23 cellular contexts compared by ENCODE assay signal in genomic region chr14:80404413-80404812, GRCh38.
"Had no signal": no experiment of that assay in that cellular context is flagged by ENCODE, and none has a peak within 500 bp of the region (broad histone marks: within the 10 kb centered on the region; RNA-seq: fewer than 3 reads in every experiment).

No MANE protein-coding gene starts in this region.

- H3K4me3 Mint-ChIP-seq: activated B cell treated with CpG ODN at 0.5 μM for 24 hours; activated CD4-positive, alpha-beta memory T cell treated with anti-CD3 and anti-CD28 coated beads for 36 hours; activated CD4-positive, alpha-beta T cell treated with anti-CD3 and anti-CD28 coated beads, Interleukin-2, amount 10 ng/mL, durations not matched to agents 7 days and 5 days; activated naive CD8-positive, alpha-beta T cell treated with anti-CD3 and anti-CD28 coated beads, Interleukin-2, amount 50 U/mL, for 24 hours; activated T-cell treated with anti-CD3 and anti-CD28 coated beads, Interleukin-2, amount 50 U/mL, for 4 hours; central memory CD8-positive, alpha-beta T cell; T-helper 17 cell had no signal

- H3K36me3 Mint-ChIP-seq: activated CD4-positive, alpha-beta memory T cell treated with anti-CD3 and anti-CD28 coated beads for 36 hours; activated naive CD4-positive, alpha-beta T cell treated with anti-CD3 and anti-CD28 coated beads, Interleukin-2, amount 50 U/mL, for 72 hours had no signal

- H3K9me3 ChIP-seq: ascending aorta, body of pancreas had no signal

- H3K27ac ChIP-seq: ascending aorta, body of pancreas had no signal

- H3K4me3 ChIP-seq: ascending aorta, body of pancreas had no signal

- H3K27me3 ChIP-seq: ascending aorta, body of pancreas had no signal

- H3K27ac Mint-ChIP-seq: activated B cell treated with CpG ODN at 0.5 μM for 24 hours; activated CD4-positive, alpha-beta memory T cell treated with anti-CD3 and anti-CD28 coated beads for 36 hours; activated CD4-positive, alpha-beta T cell treated with anti-CD3 and anti-CD28 coated beads, Interleukin-2, amount 10 ng/mL, durations not matched to agents 7 days and 5 days; activated naive CD4-positive, alpha-beta T cell treated with anti-CD3 and anti-CD28 coated beads, Interleukin-2, amount 50 U/mL, for 72 hours; activated naive CD8-positive, alpha-beta T cell treated with anti-CD3 and anti-CD28 coated beads, Interleukin-2, amount 50 U/mL, for 24 hours; T-helper 17 cell had no signal

- H3K9me3 Mint-ChIP-seq: activated B cell treated with CpG ODN at 0.5 μM for 24 hours; activated naive CD8-positive, alpha-beta T cell treated with anti-CD3 and anti-CD28 coated beads, Interleukin-2, amount 50 U/mL, for 24 hours; activated T-cell treated with anti-CD3 and anti-CD28 coated beads, Interleukin-2, amount 50 U/mL, for 4 hours had no signal

- H3K4me1 Mint-ChIP-seq: activated B cell treated with CpG ODN at 0.5 μM for 24 hours; activated CD4-positive, alpha-beta T cell treated with anti-CD3 and anti-CD28 coated beads, Interleukin-2, amount 10 ng/mL, durations not matched to agents 7 days and 5 days; activated naive CD8-positive, alpha-beta T cell treated with anti-CD3 and anti-CD28 coated beads, Interleukin-2, amount 50 U/mL, for 24 hours; central memory CD8-positive, alpha-beta T cell; T-helper 17 cell had no signal

- DNase-seq: activated B cell treated with CpG ODN at 0.5 μM for 24 hours; activated CD4-positive, alpha-beta memory T cell treated with anti-CD3 and anti-CD28 coated beads for 36 hours; activated CD4-positive, alpha-beta T cell treated with anti-CD3 and anti-CD28 coated beads for 1 hour; activated CD4-positive, alpha-beta T cell treated with anti-CD3 and anti-CD28 coated beads, Interleukin-2, amount 10 ng/mL, durations not matched to agents 7 days and 5 days; activated CD8-positive, alpha-beta memory T cell treated with anti-CD3 and anti-CD28 coated beads for 24 hours; activated effector memory CD4-positive, alpha-beta T cell treated with anti-CD3 and anti-CD28 coated beads, Interleukin-2, amount 50 U/mL, for 16 hours; activated naive CD4-positive, alpha-beta T cell treated with Interleukin-2 at 50 U/mL for 16 hours; activated naive CD8-positive, alpha-beta T cell treated with anti-CD3 and anti-CD28 coated beads, Interleukin-2, amount 50 U/mL, for 24 hours; activated T-cell treated with anti-CD3 and anti-CD28 coated beads, Interleukin-2, amount 50 U/mL, for 4 hours; amniotic stem cell; body of pancreas; KG1; NCI-H1048; NCI-H1694 treated with DMSO at 0.1 percent for 48 hours; NCI-H2029 treated with DMSO at 0.1 percent for 48 hours; NCI-H510A treated with DMSO at 0.1 percent for 48 hours; PC-3; SIG-M5; T-helper 17 cell; T-helper 9 cell had no signal

- H3K36me3 ChIP-seq: ascending aorta had no signal

- ATAC-seq: activated naive CD4-positive, alpha-beta T cell treated with anti-CD3 and anti-CD28 coated beads, Interleukin-2, amount 50 U/mL, for 72 hours; activated naive CD8-positive, alpha-beta T cell treated with anti-CD3 and anti-CD28 coated beads, Interleukin-2, amount 50 U/mL, for 24 hours; activated T-cell treated with anti-CD3 and anti-CD28 coated beads, Interleukin-2, amount 50 U/mL, for 4 hours; body of pancreas; PC-3; T-helper 17 cell had no signal

- H3K4me1 ChIP-seq: ascending aorta, body of pancreas had no signal

- H3K27me3 Mint-ChIP-seq: activated B cell treated with CpG ODN at 0.5 μM for 24 hours; activated CD4-positive, alpha-beta memory T cell treated with anti-CD3 and anti-CD28 coated beads for 36 hours; activated CD4-positive, alpha-beta T cell treated with anti-CD3 and anti-CD28 coated beads, Interleukin-2, amount 10 ng/mL, durations not matched to agents 7 days and 5 days; activated naive CD8-positive, alpha-beta T cell treated with anti-CD3 and anti-CD28 coated beads, Interleukin-2, amount 50 U/mL, for 24 hours had no signal
